Comparison of ENCODE assay signal across 8 cellular contexts in genomic region chr14:69643430-69644200, GRCh38. TPM values are rescaled to one million over a fixed set of nuclear protein-coding genes. Genes with fewer than 3 reads are reported as not detected.
DNase-seq lines count a peak whose midpoint lies in the region; ATAC-seq and TF ChIP-seq lines count a peak whose summit lies in the region.

No MANE protein-coding gene starts in this region.

- H3K79me2 ChIP-seq in MM.1S (ENCODE audit: low read length): peaks cover 91% of the 10 kb centered on the region

- H3K4me1 ChIP-seq in vagina (peaks cover 49% of the 10 kb centered on the region), MM.1S (ENCODE audit: low read length) (peaks cover 15% of the 10 kb centered on the region)

- H2AFZ ChIP-seq in MM.1S (ENCODE audit: low read length): no peak overlapping the region

- no peak for TF ChIP-seq CTCF in choroid plexus epithelial cell (conservative IDR thresholded peaks at IDR 0.05; ENCODE audit: low read depth, low read length)
- no peak for TF ChIP-seq CTCF in omental fat pad (IDR thresholded peaks at IDR 0.05)
- TF ChIP-seq CTCF in vagina (IDR thresholded peaks at IDR 0.05): no peak
- TF ChIP-seq CTCF in MM.1S (IDR thresholded peaks at IDR 0.05; ENCODE audit: low read length): no peak

- no peaks in the 10 kb centered on the region for H3K27me3 ChIP-seq in vagina
- H3K27me3 ChIP-seq in MM.1S (replicated peaks; ENCODE audit: insufficient read depth, low read length): no peaks in the 10 kb centered on the region

- no peaks in the 10 kb centered on the region for H3K9me2 ChIP-seq in MM.1S (replicated peaks; ENCODE audit: insufficient read depth, low read length)

- no peaks in the 10 kb centered on the region for H3K9me3 ChIP-seq in vagina
- no peaks in the 10 kb centered on the region for H3K9me3 ChIP-seq in MM.1S (replicated peaks; ENCODE audit: insufficient read depth, low read length)

- DNase-seq in DMS 273 treated with DMSO at 0.1 percent for 48 hours (lab: John Stamatoyannopoulos, UW) (peak; percentile 49), NCI-H187 treated with DMSO at 0.1 percent for 48 hours (lab: John Stamatoyannopoulos, UW) (peak; percentile 76), choroid plexus epithelial cell (ENCODE audit: low read depth) (peak; percentile 69), omental fat pad (ENCODE audit: low spot score) (peak; percentile 64), vagina (ENCODE audit: extremely low spot score in 2 of 2) (no peak), MM.1S (no peak)
- DNase-seq in activated CD4-positive, CD25-positive, alpha-beta regulatory T cell (lab: John Stamatoyannopoulos, UW): peak; percentile 22 to 42 (median 35)

- H3F3A ChIP-seq in MM.1S (ENCODE audit: insufficient read depth, low read length): no peaks in the 10 kb centered on the region

- intact Hi-C loops in vagina (cut with DNase I): no loop called here

- ATAC-seq in omental fat pad (ENCODE audit: low FRiP score): peak; percentile 88
- ATAC-seq in GM21390 (IDR thresholded peaks at IDR 0.05; ENCODE audit: unreplicated experiment): no peak

- no peaks in the 10 kb centered on the region for H4K20me1 ChIP-seq in MM.1S (ENCODE audit: insufficient read depth, low read length)

- TF ChIP-seq POLR2A in vagina (IDR thresholded peaks at IDR 0.05): no peak

- H3K36me3 ChIP-seq in vagina: no peaks in the 10 kb centered on the region
- H3K36me3 ChIP-seq in MM.1S (replicated peaks; ENCODE audit: insufficient read depth, low read length): no peaks in the 10 kb centered on the region

- no peak overlapping the region for H3K4me2 ChIP-seq in MM.1S (ENCODE audit: low read depth, low read length)

- H3K4me3 ChIP-seq in choroid plexus epithelial cell (ENCODE audit: low read depth, low read length) (no peak overlapping the region), vagina (no peak overlapping the region), MM.1S (ENCODE audit: low read length) (no peak overlapping the region)

- H3K27ac ChIP-seq in vagina (peak overlapping the region; percentile 45), MM.1S (ENCODE audit: low read length) (no peak overlapping the region)

- H3K9ac ChIP-seq in MM.1S (ENCODE audit: low read length): no peak overlapping the region

RNA-seq across cellular contexts. Expression of gene SUSD6, which starts 32.2 kb away (rescaled TPM):
- total RNA-seq in omental fat pad (10 to 100 TPM; 31.1 to 73.3 (median 52.7) TPM), vagina (36.6 TPM)

Comparison
In these comparisons a context has a peak if more than half of its experiments do, and no peak if none do; other contexts are left out.
1. DNase-seq: peak in DMS 273 treated with DMSO at 0.1 percent for 48 hours (single experiment), NCI-H187 treated with DMSO at 0.1 percent for 48 hours (single experiment), activated CD4-positive, CD25-positive, alpha-beta regulatory T cell (4 of 4), choroid plexus epithelial cell (single experiment) and omental fat pad (single experiment); none in vagina (0 of 2) and MM.1S (single experiment).